20 cellular contexts compared by ENCODE assay signal in the genomic region with DNA sequence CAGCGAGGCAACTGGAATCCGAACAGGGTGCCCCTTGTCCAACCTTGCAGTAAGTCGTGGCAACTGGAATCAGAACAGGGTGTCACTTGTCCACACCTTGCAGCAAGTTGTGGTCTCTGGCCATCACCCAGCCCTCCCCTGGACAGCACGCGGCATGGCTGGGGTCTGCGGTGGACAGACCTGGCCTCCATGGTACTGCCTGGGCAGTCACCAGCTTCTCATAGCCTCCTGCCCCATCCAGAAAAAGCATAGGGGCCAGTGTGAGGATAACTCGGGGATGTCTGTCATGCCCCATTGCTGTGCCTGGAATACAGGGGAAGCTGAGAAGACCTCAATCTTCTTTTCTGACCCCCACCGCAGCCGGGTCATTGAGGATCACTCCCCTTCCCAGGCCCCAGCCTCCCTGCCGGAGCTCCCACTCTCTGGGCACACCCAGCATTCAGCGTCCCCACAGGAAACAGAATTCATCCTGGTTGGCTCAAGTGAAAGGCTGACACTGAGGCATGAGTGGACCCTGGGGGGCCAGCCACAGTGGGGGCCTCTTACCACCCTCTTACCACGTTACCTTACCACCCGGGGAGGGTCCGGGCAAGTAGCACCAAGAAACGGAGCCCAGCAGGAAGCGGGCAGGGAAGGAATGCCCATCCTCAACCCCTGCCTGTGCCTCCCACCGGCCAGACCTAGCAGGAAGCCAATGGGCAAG.
"Had no signal": no experiment of that assay in that cellular context is flagged by ENCODE, and none has a peak within 500 bp of the region (broad histone marks: within the 10 kb centered on the region; RNA-seq: fewer than 3 reads in every experiment).

No MANE protein-coding gene starts in this region.

- ATAC-seq: esophagus mucosa; gastrocnemius medialis; left colon; left ventricle myocardium superior; psoas muscle; stimulated activated naive B cell treated with anti-CD40 and anti-IgM and Interleukin-4, amounts not matched to agents 10 μg/mL and 1 μg/mL and 100 μg/mL, for 72 hours; stimulated activated naive CD8-positive, alpha-beta T cell treated with anti-CD3 and anti-CD28 coated beads, Interleukin-15, amount 100 ng/mL, for 72 hours had no signal

- DNase-seq: effector CD8-positive, alpha-beta T cell; gastrocnemius medialis; glutamatergic neuron; left colon; left ventricle myocardium superior; mesenchymal stem cell; naive B cell; psoas muscle; retina; sigmoid colon; stimulated activated CD4-positive, alpha-beta T cell treated with anti-CD3 and anti-CD28 coated beads, Interleukin-2, amount 100 ng/mL, for 24 hours; stimulated activated CD4-positive, alpha-beta T cell treated with anti-CD3 and anti-CD28 coated beads, Interleukin-4, amount 100 ng/mL, for 4 hours; stimulated activated naive B cell treated with anti-CD40 and anti-IgM and Interleukin-4, amounts not matched to agents 10 μg/mL and 1 μg/mL and 100 μg/mL, for 72 hours; stimulated activated naive CD8-positive, alpha-beta T cell treated with anti-CD3 and anti-CD28 coated beads, Interleukin-15, amount 100 ng/mL, for 72 hours had no signal

- H3K9me3 ChIP-seq: gastrocnemius medialis, psoas muscle, sigmoid colon, testis, tibial nerve had no signal

- H3K9ac ChIP-seq: parathyroid adenoma had no signal

- H3K27ac ChIP-seq: gastrocnemius medialis, parathyroid adenoma, psoas muscle, sigmoid colon, skin epidermis, testis, tibial nerve had no signal

- H3K4me3 ChIP-seq: gastrocnemius medialis, lung, psoas muscle, sigmoid colon, skin epidermis, testis, tibial nerve had no signal

- H3K36me3 ChIP-seq: gastrocnemius medialis, sigmoid colon, tibial nerve had no signal

- H3K27me3 ChIP-seq: gastrocnemius medialis, sigmoid colon, testis, tibial nerve had no signal

- H3K4me1 ChIP-seq: gastrocnemius medialis, parathyroid adenoma, psoas muscle, sigmoid colon, testis, tibial nerve had no signal
